Comparison of ENCODE assay signal across 1 cellular context in the genomic region with DNA sequence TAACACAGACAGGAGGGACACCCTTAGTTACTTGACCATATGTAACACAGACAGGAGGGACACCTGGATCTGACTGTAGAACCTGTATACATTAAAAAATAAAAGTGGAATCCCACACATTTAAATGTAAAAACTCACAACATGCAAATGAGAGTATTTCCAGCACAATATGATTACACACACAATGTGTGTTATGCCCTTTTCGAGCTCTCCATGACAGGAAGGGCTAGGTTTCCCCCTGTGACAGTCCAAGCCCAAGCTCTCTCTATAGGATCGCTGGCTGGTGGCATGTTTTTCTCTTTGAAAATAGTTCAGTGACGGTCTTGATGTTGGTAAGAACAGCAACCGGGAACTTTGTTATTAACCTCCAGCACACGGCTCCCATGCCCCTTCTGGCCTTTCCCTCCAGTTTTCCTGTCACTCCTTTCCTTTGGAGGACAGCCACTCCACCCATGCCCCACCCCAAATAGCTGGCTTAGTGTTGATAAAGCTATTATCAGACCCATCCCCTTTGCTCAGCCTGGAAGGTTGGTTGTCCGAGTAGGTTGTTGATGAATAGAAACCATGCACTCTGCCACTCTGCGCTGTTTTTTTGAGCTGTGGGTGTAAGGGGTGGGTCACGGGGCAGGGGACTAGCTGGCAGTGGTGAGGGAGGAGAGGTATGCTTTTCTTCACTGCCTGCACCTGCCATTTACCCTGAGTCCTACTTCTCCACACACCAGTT.
TF ChIP-seq lines count a peak whose summit lies in the region.

No MANE protein-coding gene starts in this region.

TF ChIP-seq in GM12878, 131 proteins besides CTCF, POLR2A, EP300 and RAD21 (continued from another document):
- TF ChIP-seq PRDM15 (CRISPR knock-in tag; IDR thresholded peaks at IDR 0.05) (no peak), POLR2AphosphoS5 (IDR thresholded peaks at IDR 0.05; ENCODE audit: low read length) (peak; percentile 74)
